13 cellular contexts compared by ENCODE assay signal in the genomic region with DNA sequence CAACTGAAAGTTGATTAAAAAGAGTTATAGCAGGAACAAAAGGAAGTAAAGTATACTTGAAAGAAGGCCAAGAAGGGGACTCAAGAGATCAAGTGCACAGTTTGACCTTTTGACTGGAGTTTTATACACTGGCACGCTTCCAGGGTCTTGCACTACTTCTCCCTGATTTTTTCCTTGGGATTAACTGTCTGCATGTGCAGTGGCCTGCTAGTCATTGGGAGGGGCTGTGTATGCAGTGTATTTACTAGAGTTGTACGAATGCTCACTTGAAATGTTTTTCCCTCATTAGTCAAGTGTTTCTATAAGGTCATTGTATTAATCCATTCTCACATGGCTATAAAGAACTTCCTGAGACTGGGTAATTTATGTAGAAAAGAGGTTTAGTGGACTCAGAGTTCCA.
DNase-seq lines count a peak whose midpoint lies in the region; ATAC-seq lines count a peak whose summit lies in the region.
"Had no signal": no experiment of that assay in that cellular context is flagged by ENCODE, and none has a peak within 500 bp of the region (broad histone marks: within the 10 kb centered on the region; RNA-seq: fewer than 3 reads in every experiment).

No MANE protein-coding gene starts in this region.

- ATAC-seq in GM21515 (IDR thresholded peaks at IDR 0.05; ENCODE audit: unreplicated experiment) (no peak), HG02759 (IDR thresholded peaks at IDR 0.05; ENCODE audit: unreplicated experiment) (no peak)
- ATAC-seq: GM23338 had no signal

- DNase-seq in NCI-H1105 treated with DMSO at 0.1 percent for 48 hours (lab: John Stamatoyannopoulos, UW) (peak; percentile 5), NCI-H1105 (lab: John Stamatoyannopoulos, UW) (no peak), NCI-H774 (lab: John Stamatoyannopoulos, UW) (peak; percentile 48), renal cortical epithelial cell (ENCODE audit: low read depth) (peak; percentile 24), NOMO-1 treated with dmso at 0.1 percent for 144 hours (lab: John Stamatoyannopoulos, UW; ENCODE audit: unreplicated experiment) (no peak)
- DNase-seq: 8988T; AML-193; Caco-2; CD8-positive, alpha-beta memory T cell; HFFc6 had no signal

Comparison
In these comparisons a context has a peak if more than half of its experiments do, and no peak if none do; other contexts are left out.
1. DNase-seq: peak in NCI-H1105 treated with DMSO at 0.1 percent for 48 hours (single experiment), NCI-H774 (single experiment) and renal cortical epithelial cell (single experiment); none in NCI-H1105 (single experiment) and NOMO-1 treated with dmso at 0.1 percent for 144 hours (single experiment).